13 cellular contexts compared by ENCODE assay signal in genomic region chr3:27171113-27171512, GRCh38.
DNase-seq lines count a peak whose midpoint lies in the region; ATAC-seq lines count a peak whose summit lies in the region.
"Had no signal": no experiment of that assay in that cellular context is flagged by ENCODE, and none has a peak within 500 bp of the region (broad histone marks: within the 10 kb centered on the region; RNA-seq: fewer than 3 reads in every experiment).

No MANE protein-coding gene starts in this region.

- H3K4me1 Mint-ChIP-seq in stimulated activated memory B cell treated with anti-CD40 and anti-IgM and Interleukin-4, amounts not matched to agents 10 μg/mL and 1 μg/mL and 100 μg/mL, for 72 hours = peaks cover 8% of the 10 kb centered on the region
- H3K4me1 Mint-ChIP-seq in CD4-positive, alpha-beta memory T cell = no peaks in the 10 kb centered on the region

- CTCF ChIA-PET in CD4-positive, alpha-beta memory T cell (lab: Charles Lee; ENCODE audit: partially characterized antibody) = no interaction called here

- no peaks in the 10 kb centered on the region for H3K9me3 ChIP-seq in CD4-positive, alpha-beta memory T cell (ENCODE audit: control insufficient read depth in 1 of 2, low read length in 2 of 2)

- H3K27ac Mint-ChIP-seq in stimulated activated memory B cell treated with anti-CD40 and anti-IgM and Interleukin-4, amounts not matched to agents 10 μg/mL and 1 μg/mL and 100 μg/mL, for 72 hours = no peak overlapping the region
- H3K27ac Mint-ChIP-seq in CD4-positive, alpha-beta memory T cell = no peak overlapping the region

- H3K27ac ChIP-seq in CD4-positive, alpha-beta memory T cell (ENCODE audit: low read depth, low read length) = no peak overlapping the region

- peak; percentile 54 for DNase-seq in KBM-7
- DNase-seq in DMS79 (lab: John Stamatoyannopoulos, UW) = no peak
- no peak for DNase-seq in CD4-positive, alpha-beta memory T cell
- no peak for DNase-seq in kidney tubule cell (ENCODE audit: low spot score)
- DNase-seq: activated T-cell treated with anti-CD3 and anti-CD28 coated beads for 4 hours; hypothalamus; NK-92 treated with Interleukin-12 subunit alpha and Interleukin-12 subunit beta, amount 100 ng/mL, for 24 hours; small intestine had no signal

- no peaks in the 10 kb centered on the region for H3K4me1 ChIP-seq in CD4-positive, alpha-beta memory T cell (ENCODE audit: insufficient read depth, low read length)

- H3K9me3 Mint-ChIP-seq in stimulated activated memory B cell treated with anti-CD40 and anti-IgM and Interleukin-4, amounts not matched to agents 10 μg/mL and 1 μg/mL and 100 μg/mL, for 72 hours = no peaks in the 10 kb centered on the region
- peaks cover 0 to 2% (median 0%) of the 10 kb centered on the region in 8 donors for H3K9me3 Mint-ChIP-seq in CD4-positive, alpha-beta memory T cell

- in situ Hi-C loops in KBM-7 (cut with MboI; ENCODE audit: low pct_unique_long_range_greater_than_20kb, low sequenced_read_pairs) = no loop called here

- no peaks in the 10 kb centered on the region for H3K36me3 Mint-ChIP-seq in stimulated activated memory B cell treated with anti-CD40 and anti-IgM and Interleukin-4, amounts not matched to agents 10 μg/mL and 1 μg/mL and 100 μg/mL, for 72 hours
- no peaks in the 10 kb centered on the region for H3K36me3 Mint-ChIP-seq in CD4-positive, alpha-beta memory T cell

- no peaks in the 10 kb centered on the region for H3K27me3 Mint-ChIP-seq in stimulated activated memory B cell treated with anti-CD40 and anti-IgM and Interleukin-4, amounts not matched to agents 10 μg/mL and 1 μg/mL and 100 μg/mL, for 72 hours
- peaks cover 0 to 3% of the 10 kb centered on the region in 2 donors for H3K27me3 Mint-ChIP-seq in CD4-positive, alpha-beta memory T cell

- POLR2A ChIA-PET in CD4-positive, alpha-beta memory T cell (lab: Charles Lee; ENCODE audit: partially characterized antibody) = no interaction called here

- ATAC-seq in GM19324 (IDR thresholded peaks at IDR 0.05; ENCODE audit: low FRiP score, unreplicated experiment) (peak; percentile 76), HG02852 (IDR thresholded peaks at IDR 0.05; ENCODE audit: unreplicated experiment) (peak; percentile 95), HG03439 (IDR thresholded peaks at IDR 0.05; ENCODE audit: unreplicated experiment) (no peak)
- ATAC-seq in stimulated activated memory B cell treated with anti-CD40 and anti-IgM and Interleukin-4, amounts not matched to agents 10 μg/mL and 1 μg/mL and 100 μg/mL, for 72 hours = peak; percentile 76
- ATAC-seq: HCT116 had no signal

- H3K4me3 ChIP-seq in CD4-positive, alpha-beta memory T cell (ENCODE audit: low read length in 2 of 2) = no peak overlapping the region

- intact Hi-C loops in CD4-positive, alpha-beta memory T cell (cut with micrococcal nuclease) = loop anchor here (10.0 kb wide), 1 partner anchor 114 kb away; no protein-coding TSS in a partner anchor

- no peaks in the 10 kb centered on the region for H3K27me3 ChIP-seq in CD4-positive, alpha-beta memory T cell (ENCODE audit: insufficient read depth, low read length)

- H3K36me3 ChIP-seq in CD4-positive, alpha-beta memory T cell (ENCODE audit: insufficient read depth, low read length) = no peaks in the 10 kb centered on the region

- no peak overlapping the region for H3K4me3 Mint-ChIP-seq in stimulated activated memory B cell treated with anti-CD40 and anti-IgM and Interleukin-4, amounts not matched to agents 10 μg/mL and 1 μg/mL and 100 μg/mL, for 72 hours
- no peak overlapping the region for H3K4me3 Mint-ChIP-seq in CD4-positive, alpha-beta memory T cell
